Comparison of ENCODE assay signal across 8 cellular contexts in the genomic region with DNA sequence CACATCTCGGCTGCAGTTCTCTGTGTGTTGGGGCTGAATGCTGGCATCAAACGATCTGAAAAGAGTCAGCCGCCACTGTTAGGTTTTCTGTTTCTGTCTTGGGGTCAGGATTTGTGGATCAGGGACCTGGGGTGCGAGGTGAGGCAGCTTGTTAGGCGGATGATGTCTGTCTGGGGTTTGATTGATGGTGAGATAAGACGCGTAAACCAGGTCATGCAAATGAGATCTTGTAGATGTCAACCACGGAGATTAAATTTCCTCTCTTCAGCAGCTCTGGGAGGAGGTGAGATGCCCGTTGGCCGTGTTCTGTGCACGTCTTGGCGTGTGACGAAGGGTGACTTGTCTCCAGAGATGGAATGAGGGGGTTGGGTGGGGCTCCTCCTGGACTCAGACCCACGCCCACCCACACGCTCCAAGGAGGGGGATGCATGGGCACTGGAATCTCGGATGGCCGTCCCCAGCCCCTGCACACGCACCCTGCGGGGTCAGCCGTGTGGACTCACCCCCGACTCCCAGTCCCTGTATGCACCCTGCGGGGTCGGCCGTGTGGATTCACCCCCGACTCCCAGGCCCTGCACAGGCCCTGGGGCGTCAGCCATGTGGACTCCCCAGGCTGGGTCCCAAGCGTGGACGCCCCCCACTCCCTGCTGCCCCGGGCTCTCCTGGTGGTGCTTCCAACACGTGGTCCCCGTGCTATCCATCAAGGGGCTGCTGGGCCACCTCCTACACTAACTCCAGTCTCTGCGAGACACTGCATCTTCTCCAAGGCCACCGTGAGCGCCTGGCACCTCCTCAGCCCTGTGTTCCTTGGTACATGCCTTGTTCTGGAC. TPM values are rescaled to one million over a fixed set of nuclear protein-coding genes. Genes with fewer than 3 reads are reported as not detected.
DNase-seq lines count a peak whose midpoint lies in the region; ATAC-seq and TF ChIP-seq lines count a peak whose summit lies in the region.

No MANE protein-coding gene starts in this region.

- TF ChIP-seq RAD21 in neural cell (conservative IDR thresholded peaks at IDR 0.05) = no peak

- H3K4me3 ChIP-seq in WERI-Rb-1 (ENCODE audit: low read depth, low read length) (0 out of 2 replicates have a peak overlapping the region, but pooled peaks have one; percentile 8), neural cell (ENCODE audit: low read length) (no peak overlapping the region)

- H3K4me2 ChIP-seq in neural cell (ENCODE audit: low read length) = no peak overlapping the region

- H3K9ac ChIP-seq in neural cell (ENCODE audit: low read length) = no peak overlapping the region

- H3K27me3 ChIP-seq in WERI-Rb-1 (ENCODE audit: insufficient read depth, low read depth, severe bottlenecking) = no peaks in the 10 kb centered on the region
- no peaks in the 10 kb centered on the region for H3K27me3 ChIP-seq in neural cell (ENCODE audit: insufficient read depth, low read depth, low read length)

- no peak overlapping the region for H2AFZ ChIP-seq in neural cell (ENCODE audit: low read depth, low read length)

- no peak for TF ChIP-seq CTCF in WERI-Rb-1 (IDR thresholded peaks at IDR 0.05; ENCODE audit: low read depth, low read length)
- no peak for TF ChIP-seq CTCF in neural cell (IDR thresholded peaks at IDR 0.05; ENCODE audit: poor library complexity, severe bottlenecking)

- no peaks in the 10 kb centered on the region for H4K20me1 ChIP-seq in neural cell (ENCODE audit: insufficient read depth)

- H3F3A ChIP-seq in neural cell (ENCODE audit: insufficient read depth, low read length, poor library complexity, severe bottlenecking) = no peaks in the 10 kb centered on the region

- ATAC-seq in GM21576 (IDR thresholded peaks at IDR 0.05; ENCODE audit: unreplicated experiment) (no peak), GM18519 (IDR thresholded peaks at IDR 0.05; ENCODE audit: low FRiP score, unreplicated experiment) (no peak)

- H3K9me3 ChIP-seq in WERI-Rb-1 (ENCODE audit: severe bottlenecking) = no peaks in the 10 kb centered on the region
- no peaks in the 10 kb centered on the region for H3K9me3 ChIP-seq in neural cell (ENCODE audit: low read length)

- H3K27ac ChIP-seq in WERI-Rb-1 (peak overlapping the region; percentile 72), neural cell (ENCODE audit: low read length) (peak overlapping the region; percentile 39)

- peak; percentile 62 for DNase-seq in WERI-Rb-1
- DNase-seq in activated T-helper 9 cell treated with anti-CD3 and anti-CD28 coated beads, Interleukin-2, amount 50 U/mL, for 16 hours (ENCODE audit: low read depth) = peak; percentile 48
- peak in 5 of 6 experiments; percentile 30 to 80 (median 56) for DNase-seq in stimulated activated naive CD4-positive, alpha-beta T cell (lab: John Stamatoyannopoulos, UW)
- no peak for DNase-seq in RKO (ENCODE audit: low spot score)
- no peak for DNase-seq in iPS-NIHi7 (ENCODE audit: extremely low spot score)

- no peaks in the 10 kb centered on the region for H3K9me2 ChIP-seq in neural cell (ENCODE audit: insufficient read depth, low read length)

- H3K36me3 ChIP-seq in WERI-Rb-1 (peaks cover 69% of the 10 kb centered on the region), neural cell (ENCODE audit: insufficient read depth, low read length) (no peaks in the 10 kb centered on the region)

- no peak for TF ChIP-seq EP300 in neural cell (conservative IDR thresholded peaks at IDR 0.05; ENCODE audit: poor library complexity, severe bottlenecking)

- H3K79me2 ChIP-seq in neural cell (replicated peaks; ENCODE audit: insufficient read depth, low read length) = no peaks in the 10 kb centered on the region

TF ChIP-seq in neural cell, 6 proteins besides CTCF, POLR2A, EP300 and RAD21:
- TF ChIP-seq REST (IDR thresholded peaks at IDR 0.05; ENCODE audit: borderline replicate concordance) (no peak), EZH2 (IDR thresholded peaks at IDR 0.05; ENCODE audit: borderline replicate concordance, insufficient read depth, low read length, poor library complexity, severe bottlenecking) (no peak), TAF1 (IDR thresholded peaks at IDR 0.05; ENCODE audit: low read depth) (no peak), SMC3 (conservative IDR thresholded peaks at IDR 0.05; ENCODE audit: poor library complexity) (no peak), MXI1 (conservative IDR thresholded peaks at IDR 0.05; ENCODE audit: poor library complexity, severe bottlenecking) (no peak), POLR2AphosphoS5 (IDR thresholded peaks at IDR 0.05) (no peak)
TF ChIP-seq in neural cell: peak in this region for 0.

RNA-seq across cellular contexts. Expression of gene UVSSA, which starts 16.0 kb away (rescaled TPM):
- 11.6 and 13.3 TPM in 2 replicates for polyA plus RNA-seq in neural cell
- 16.4 and 17.8 TPM in 2 replicates for polyA minus RNA-seq in neural cell

RNA-seq across cellular contexts. Expression of gene MAEA, which starts 41.3 kb away (rescaled TPM):
- polyA plus RNA-seq in neural cell = 106 and 109 TPM in 2 replicates
- 58.3 and 68.7 TPM in 2 replicates for polyA minus RNA-seq in neural cell

Comparison
In these comparisons a context has a peak if more than half of its experiments do, and no peak if none do; other contexts are left out.
1. DNase-seq: peak in WERI-Rb-1 (single experiment), activated T-helper 9 cell treated with anti-CD3 and anti-CD28 coated beads, Interleukin-2, amount 50 U/mL, for 16 hours (single experiment) and stimulated activated naive CD4-positive, alpha-beta T cell (5 of 6); none in RKO (single experiment) and iPS-NIHi7 (single experiment).